In the genomic region with DNA sequence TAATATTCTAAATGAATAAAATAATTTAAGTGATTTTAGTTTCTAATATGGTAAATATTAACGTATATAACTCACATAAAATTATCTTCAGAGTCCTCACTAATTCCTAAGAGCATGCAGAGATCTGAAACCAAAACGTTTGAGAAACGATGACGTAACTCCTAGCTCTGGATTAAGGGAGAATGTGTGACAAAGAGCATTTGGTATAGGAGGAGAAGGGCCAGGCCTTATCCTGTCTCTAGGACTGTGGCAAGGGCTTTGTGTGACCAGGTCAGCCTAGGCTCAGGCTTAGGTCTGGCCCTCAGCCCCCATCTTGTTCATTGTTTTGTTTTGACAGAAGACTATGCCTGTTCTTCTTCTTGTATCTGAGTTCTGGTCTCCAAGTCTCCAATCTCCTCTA, we compare ENCODE assay signal across 14 cellular contexts. TPM values are rescaled to one million over a fixed set of nuclear protein-coding genes. Genes with fewer than 3 reads are reported as not detected.
"Had no signal": no experiment of that assay in that cellular context is flagged by ENCODE, and none has a peak within 500 bp of the region (broad histone marks: within the 10 kb centered on the region; RNA-seq: fewer than 3 reads in every experiment).

No MANE protein-coding gene starts in this region.

- H3K27ac ChIP-seq: cardiac muscle cell, left ventricle myocardium inferior, neutrophil, parathyroid adenoma, stomach, thoracic aorta had no signal

- H3K9ac ChIP-seq: parathyroid adenoma had no signal

- H3K4me3 ChIP-seq: cardiac muscle cell, left ventricle myocardium inferior, stomach, thoracic aorta had no signal

- H3K36me3 ChIP-seq: cardiac muscle cell, left ventricle myocardium inferior, neutrophil, stomach, thoracic aorta had no signal

- H3K27me3 ChIP-seq: cardiac muscle cell, neutrophil, stomach had no signal

- H3K9me3 ChIP-seq: left ventricle myocardium inferior, neutrophil, stomach, thoracic aorta had no signal

- DNase-seq: activated CD4-positive, alpha-beta memory T cell treated with anti-CD3 and anti-CD28 coated beads for 36 hours; activated CD8-positive, alpha-beta memory T cell treated with anti-CD3 and anti-CD28 coated beads, Interleukin-2, amount 10 ng/mL, durations not matched to agents 7 days and 5 days; activated naive CD4-positive, alpha-beta T cell treated with anti-CD3 and anti-CD28 coated beads, Interleukin-2, amount 10 ng/mL, durations not matched to agents 7 days and 5 days; activated T-cell treated with anti-CD3 and anti-CD28 coated beads, Interleukin-2, amount 50 U/mL, for 1 hour; kidney; left ventricle myocardium inferior; natural killer cell; stimulated activated CD4-positive, alpha-beta T cell treated with anti-CD3 and anti-CD28 coated beads, Interleukin-12 subunit alpha, Interleukin-12 subunit beta, amount 100 ng/mL, for 4 hours; stimulated activated CD4-positive, alpha-beta T cell treated with anti-CD3 and anti-CD28 coated beads, Interleukin-2, amount 100 ng/mL, for 24 hours; stomach had no signal

RNA-seq across cellular contexts. Expression of gene RNF39, which starts 33.7 kb away (rescaled TPM):
- total RNA-seq: activated CD4-positive, alpha-beta memory T cell treated with anti-CD3 and anti-CD28 coated beads for 36 hours; activated CD8-positive, alpha-beta memory T cell treated with anti-CD3 and anti-CD28 coated beads, Interleukin-2, amount 10 ng/mL, durations not matched to agents 7 days and 5 days; cardiac muscle cell; left ventricle myocardium inferior; natural killer cell; thoracic aorta had no signal
